ENCODE assay signal across 1 cellular context in genomic region chr12:57765003-57765697, GRCh38.
TF ChIP-seq lines count a peak whose summit lies in the region.

No MANE protein-coding gene starts in this region.

TF ChIP-seq in GM12878, 131 proteins besides CTCF, POLR2A, EP300 and RAD21:
- no peak for TF ChIP-seq ZNF592 (IDR thresholded peaks at IDR 0.05)
- peak; percentile 44 for TF ChIP-seq IKZF1 (conservative IDR thresholded peaks at IDR 0.05)
- peak; percentile 4; the same call in 1 of the 2 replicates for TF ChIP-seq SMC3 (IDR thresholded peaks at IDR 0.05; ENCODE audit: borderline replicate concordance, low read length)
- no peak for TF ChIP-seq NRF1 (conservative IDR thresholded peaks at IDR 0.05; ENCODE audit: low read depth, low read length)
- peak; percentile 54 for TF ChIP-seq HDAC6 (IDR thresholded peaks at IDR 0.05; ENCODE audit: unreplicated experiment)
- TF ChIP-seq CHD1 (IDR thresholded peaks at IDR 0.05; ENCODE audit: low read depth, low read length), result no peak
- peak; percentile 42; the same call in 1 of the 2 replicates for TF ChIP-seq EED (IDR thresholded peaks at IDR 0.05; ENCODE audit: low read depth)
- TF ChIP-seq SMARCA5 (IDR thresholded peaks at IDR 0.05), result peak; percentile 57
TF ChIP-seq in GM12878: peak in this region for 5.
